ENCODE assay signal across 23 cellular contexts in genomic region chr10:121822180-121822579, GRCh38.
DNase-seq lines count a peak whose midpoint lies in the region; ATAC-seq and TF ChIP-seq lines count a peak whose summit lies in the region.
"Had no signal": no experiment of that assay in that cellular context is flagged by ENCODE, and none has a peak within 500 bp of the region (broad histone marks: within the 10 kb centered on the region; RNA-seq: fewer than 3 reads in every experiment).

No MANE protein-coding gene starts in this region.

- no peaks in the 10 kb centered on the region for H3K9me3 ChIP-seq in right cardiac atrium (ENCODE audit: control insufficient read depth, low read length)

- no peak overlapping the region for H3K4me3 ChIP-seq in right cardiac atrium (ENCODE audit: low read length)
- H3K4me3 ChIP-seq: PC-9 had no signal

- peak overlapping the region; percentile 15; the same call in 1 of the 2 replicates for H3K27ac ChIP-seq in VCaP
- no peak overlapping the region for H3K27ac ChIP-seq in right cardiac atrium (ENCODE audit: low read length)
- H3K27ac ChIP-seq: C4-2B, KMS-11, PC-9 had no signal

- no peak for TF ChIP-seq CTCF in VCaP (conservative IDR thresholded peaks at IDR 0.05)

- no peaks in the 10 kb centered on the region for H3K27me3 ChIP-seq in right cardiac atrium (ENCODE audit: control insufficient read depth, insufficient read depth)

- intact Hi-C loops in right cardiac atrium (cut with DNase I), result no loop called here

- WGBS in right cardiac atrium, result 98% methylated on average over 1 of the region's 1 CpG

- H3K4me1 ChIP-seq in right cardiac atrium (ENCODE audit: control insufficient read depth, insufficient read depth, low read length), result no peaks in the 10 kb centered on the region

- DNase-seq in ureter (ENCODE audit: low spot score) (no peak), NCI-H774 (lab: John Stamatoyannopoulos, UW) (no peak), right cardiac atrium (no peak)
- DNase-seq: CD8-positive, alpha-beta memory T cell; DMS53; GF-D8; IMR-90; NCI-H1105 treated with DMSO at 0.1 percent for 48 hours; NCI-H1694; NCI-H2081 treated with DMSO at 0.1 percent for 48 hours; NCI-H446 treated with DMSO at 0.1 percent for 48 hours; NCI-H69; PC-9; RPMI8226; SHP77; T1000 had no signal

- ATAC-seq in GM18502 (IDR thresholded peaks at IDR 0.05; ENCODE audit: poor library complexity, unreplicated experiment) (peak; percentile 54), GM21381 (IDR thresholded peaks at IDR 0.05; ENCODE audit: unreplicated experiment) (peak; percentile 59), HG02763 (IDR thresholded peaks at IDR 0.05; ENCODE audit: unreplicated experiment) (peak; percentile 48), right cardiac atrium (no peak)
- ATAC-seq: HCT116 had no signal

Comparison
In these comparisons a context has a peak if more than half of its experiments do, and no peak if none do; other contexts are left out.
1. ATAC-seq: peak in GM18502 (single experiment), GM21381 (single experiment) and HG02763 (single experiment); none in right cardiac atrium (0 of 2).